32 cellular contexts compared by ENCODE assay signal in the genomic region with DNA sequence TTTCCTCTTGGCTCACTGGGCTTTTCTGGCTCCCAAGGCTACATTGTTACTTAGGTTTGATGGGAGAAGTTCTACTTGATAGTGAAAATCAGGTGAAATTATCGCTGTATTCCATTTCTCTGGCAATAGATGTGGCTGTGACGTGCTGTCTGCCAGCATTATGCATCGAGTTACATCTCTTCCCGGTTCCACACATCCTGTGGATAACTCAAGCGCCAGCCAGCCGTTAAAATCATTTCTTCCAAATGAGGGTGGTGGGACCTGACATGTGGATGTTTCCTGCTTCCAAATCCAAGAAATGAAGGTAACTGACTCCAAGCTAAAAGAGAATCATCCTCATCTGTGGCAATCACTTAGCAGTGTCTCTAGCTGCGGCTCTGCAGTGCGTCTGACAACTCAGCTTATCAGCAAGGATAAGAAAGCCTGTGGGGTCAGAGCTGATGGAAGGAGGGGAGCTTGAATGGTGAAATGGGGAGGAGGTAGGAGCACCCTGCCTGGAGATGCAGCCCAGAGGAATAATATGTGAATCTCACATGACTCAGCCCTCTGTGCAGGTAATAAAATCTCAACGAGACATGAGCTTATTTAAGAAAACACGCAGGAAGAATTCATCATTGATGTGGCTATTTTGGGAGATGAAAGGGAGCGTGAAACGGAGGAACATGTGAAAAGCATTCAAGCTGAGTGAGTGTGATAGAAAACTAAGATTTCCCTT.
DNase-seq lines count a peak whose midpoint lies in the region; TF ChIP-seq lines count a peak whose summit lies in the region.
"Had no signal": no experiment of that assay in that cellular context is flagged by ENCODE, and none has a peak within 500 bp of the region (broad histone marks: within the 10 kb centered on the region; RNA-seq: fewer than 3 reads in every experiment).

No MANE protein-coding gene starts in this region.

- H3K79me2 ChIP-seq in neural cell (replicated peaks; ENCODE audit: insufficient read depth, low read length) = no peaks in the 10 kb centered on the region

- H3K36me3 Mint-ChIP-seq in HFFc6 (ENCODE audit: low read depth) = peaks cover 7% of the 10 kb centered on the region; the same call in 1 of the 2 replicates

- peak; percentile 26 for DNase-seq in A172 (ENCODE audit: low spot score)
- peak; percentile 30 for DNase-seq in EH (ENCODE audit: low read depth)
- peak in 1 of 10 donors; percentile 26 for DNase-seq in dorsolateral prefrontal cortex
- DNase-seq in activated CD4-positive, alpha-beta T cell treated with anti-CD3 and anti-CD28 coated beads, Interleukin-2, amount 50 U/mL, for 48 hours = no peak
- DNase-seq in HFFc6 = no peak
- DNase-seq in DMS 273 (lab: John Stamatoyannopoulos, UW; ENCODE audit: unreplicated experiment) = no peak
- no peak for DNase-seq in foreskin melanocyte
- DNase-seq: activated CD4-positive, alpha-beta T cell treated with anti-CD3 and anti-CD28 coated beads for 36 hours; activated CD8-positive, alpha-beta memory T cell treated with anti-CD3 and anti-CD28 coated beads for 24 hours; activated effector memory CD4-positive, alpha-beta T cell treated with anti-CD3 and anti-CD28 coated beads, Interleukin-2, amount 50 U/mL, for 16 hours; activated T-cell treated with anti-CD3 and anti-CD28 coated beads, Interleukin-2, amount 50 U/mL, for 1 hour; body of pancreas; C1 segment of cervical spinal cord; effector CD4-positive, alpha-beta T cell; EL; GM23248; heart right ventricle; Karpas-422; left colon; MV-4-11; NCI-H146; NCI-H2171; NCI-H524 treated with DMSO at 0.1 percent for 48 hours; occipital lobe; stimulated activated CD4-positive, alpha-beta T cell treated with anti-CD3 and anti-CD28 coated beads, Interleukin-2, amount 100 ng/mL, for 24 hours; stomach; transverse colon had no signal

- H3K4me3 Mint-ChIP-seq in HFFc6 = no peak overlapping the region
- H3K4me3 Mint-ChIP-seq: activated CD4-positive, alpha-beta T cell treated with anti-CD3 and anti-CD28 coated beads for 36 hours; memory B cell had no signal

- H2AFZ ChIP-seq in neural cell (ENCODE audit: low read depth, low read length) = no peak overlapping the region
- H2AFZ ChIP-seq: GM23248 had no signal

- H3K9ac ChIP-seq in neural cell (ENCODE audit: low read length) = peak overlapping the region; percentile 21
- H3K9ac ChIP-seq: GM23248 had no signal

- TF ChIP-seq EP300 in neural cell (conservative IDR thresholded peaks at IDR 0.05; ENCODE audit: poor library complexity, severe bottlenecking) = no peak

- TF ChIP-seq CTCF in dorsolateral prefrontal cortex (IDR thresholded peaks at IDR 0.05 in 54 of 56, conservative IDR thresholded peaks at IDR 0.05 in 2 of 56; ENCODE audit: low read depth in 1 of 56, partially characterized antibody in 56 of 56) (no peak), neural cell (IDR thresholded peaks at IDR 0.05; ENCODE audit: poor library complexity, severe bottlenecking) (no peak), HFFc6 (IDR thresholded peaks at IDR 0.05) (no peak)

- H3K9me3 ChIP-seq in neural cell (ENCODE audit: low read length) = no peaks in the 10 kb centered on the region
- H3K9me3 ChIP-seq: body of pancreas, heart right ventricle, stomach, transverse colon had no signal

- H3K9me2 ChIP-seq in neural cell (ENCODE audit: insufficient read depth, low read length) = no peaks in the 10 kb centered on the region

- peaks cover 1% of the 10 kb centered on the region; the same call in 1 of the 2 replicates for H3K27me3 Mint-ChIP-seq in HFFc6 (ENCODE audit: insufficient read depth)
- H3K27me3 Mint-ChIP-seq: memory B cell had no signal

- H3K27ac ChIP-seq in dorsolateral prefrontal cortex = peak overlapping the region in 27 of 59 donors; percentile 3 to 71 (median 38)
- no peak overlapping the region for H3K27ac ChIP-seq in neural cell (ENCODE audit: low read length)
- H3K27ac ChIP-seq: body of pancreas, epithelial cell of prostate, GM23248, heart right ventricle, HL-60, stomach had no signal

- H3K4me3 ChIP-seq in dorsolateral prefrontal cortex (peak overlapping the region in 31 of 59 donors; percentile 0 to 46 (median 20)), neural cell (ENCODE audit: low read length) (no peak overlapping the region)
- H3K4me3 ChIP-seq: body of pancreas, GM12878, GM23248, heart right ventricle, stomach, transverse colon had no signal

- no peak overlapping the region for H3K27ac Mint-ChIP-seq in HFFc6
- H3K27ac Mint-ChIP-seq: activated CD4-positive, alpha-beta T cell treated with anti-CD3 and anti-CD28 coated beads for 36 hours; memory B cell had no signal

- no peaks in the 10 kb centered on the region for H3F3A ChIP-seq in neural cell (ENCODE audit: insufficient read depth, low read length, poor library complexity, severe bottlenecking)

- intact Hi-C loops in dorsolateral prefrontal cortex (cut with DNase I) = no loop called here

- peaks cover 23% of the 10 kb centered on the region for H3K4me1 Mint-ChIP-seq in HFFc6 (ENCODE audit: low read depth)
- H3K4me1 Mint-ChIP-seq: memory B cell had no signal

- no peaks in the 10 kb centered on the region for H3K9me3 Mint-ChIP-seq in HFFc6

- no peak overlapping the region for H3K4me2 ChIP-seq in neural cell (ENCODE audit: low read length)

- H4K20me1 ChIP-seq in neural cell (ENCODE audit: insufficient read depth) = no peaks in the 10 kb centered on the region

- no peaks in the 10 kb centered on the region for H3K36me3 ChIP-seq in neural cell (ENCODE audit: insufficient read depth, low read length)
- H3K36me3 ChIP-seq: heart right ventricle, stomach, transverse colon had no signal

- no peaks in the 10 kb centered on the region for H3K27me3 ChIP-seq in dorsolateral prefrontal cortex
- H3K27me3 ChIP-seq in neural cell (ENCODE audit: insufficient read depth, low read depth, low read length) = no peaks in the 10 kb centered on the region
- H3K27me3 ChIP-seq: body of pancreas, heart right ventricle, stomach, transverse colon had no signal

- TF ChIP-seq RAD21 in neural cell (conservative IDR thresholded peaks at IDR 0.05) = no peak

TF ChIP-seq in neural cell, 6 proteins besides CTCF, POLR2A, EP300 and RAD21:
- TF ChIP-seq EZH2 (IDR thresholded peaks at IDR 0.05; ENCODE audit: borderline replicate concordance, insufficient read depth, low read length, poor library complexity, severe bottlenecking) = no peak
- TF ChIP-seq, protein P1, sequence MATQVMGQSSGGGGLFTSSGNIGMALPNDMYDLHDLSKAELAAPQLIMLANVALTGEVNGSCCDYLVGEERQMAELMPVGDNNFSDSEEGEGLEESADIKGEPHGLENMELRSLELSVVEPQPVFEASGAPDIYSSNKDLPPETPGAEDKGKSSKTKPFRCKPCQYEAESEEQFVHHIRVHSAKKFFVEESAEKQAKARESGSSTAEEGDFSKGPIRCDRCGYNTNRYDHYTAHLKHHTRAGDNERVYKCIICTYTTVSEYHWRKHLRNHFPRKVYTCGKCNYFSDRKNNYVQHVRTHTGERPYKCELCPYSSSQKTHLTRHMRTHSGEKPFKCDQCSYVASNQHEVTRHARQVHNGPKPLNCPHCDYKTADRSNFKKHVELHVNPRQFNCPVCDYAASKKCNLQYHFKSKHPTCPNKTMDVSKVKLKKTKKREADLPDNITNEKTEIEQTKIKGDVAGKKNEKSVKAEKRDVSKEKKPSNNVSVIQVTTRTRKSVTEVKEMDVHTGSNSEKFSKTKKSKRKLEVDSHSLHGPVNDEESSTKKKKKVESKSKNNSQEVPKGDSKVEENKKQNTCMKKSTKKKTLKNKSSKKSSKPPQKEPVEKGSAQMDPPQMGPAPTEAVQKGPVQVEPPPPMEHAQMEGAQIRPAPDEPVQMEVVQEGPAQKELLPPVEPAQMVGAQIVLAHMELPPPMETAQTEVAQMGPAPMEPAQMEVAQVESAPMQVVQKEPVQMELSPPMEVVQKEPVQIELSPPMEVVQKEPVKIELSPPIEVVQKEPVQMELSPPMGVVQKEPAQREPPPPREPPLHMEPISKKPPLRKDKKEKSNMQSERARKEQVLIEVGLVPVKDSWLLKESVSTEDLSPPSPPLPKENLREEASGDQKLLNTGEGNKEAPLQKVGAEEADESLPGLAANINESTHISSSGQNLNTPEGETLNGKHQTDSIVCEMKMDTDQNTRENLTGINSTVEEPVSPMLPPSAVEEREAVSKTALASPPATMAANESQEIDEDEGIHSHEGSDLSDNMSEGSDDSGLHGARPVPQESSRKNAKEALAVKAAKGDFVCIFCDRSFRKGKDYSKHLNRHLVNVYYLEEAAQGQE (IDR thresholded peaks at IDR 0.05; ENCODE audit: borderline replicate concordance) = peak; percentile 78

Comparison
In these comparisons a context has a peak if more than half of its experiments do, and no peak if none do; other contexts are left out.
1. DNase-seq: peak in A172 (single experiment) and EH (single experiment); none in activated CD4-positive, alpha-beta T cell treated with anti-CD3 and anti-CD28 coated beads, Interleukin-2, amount 50 U/mL, for 48 hours (0 of 2), HFFc6 (single experiment), DMS 273 (single experiment) and foreskin melanocyte (single experiment).